In genomic region chr12:50930477-50930876, GRCh38 we compare ENCODE assay signal across 8 cellular contexts. TPM values are rescaled to one million over a fixed set of nuclear protein-coding genes. Genes with fewer than 3 reads are reported as not detected.
"Had no signal": no experiment of that assay in that cellular context is flagged by ENCODE, and none has a peak within 500 bp of the region (broad histone marks: within the 10 kb centered on the region; RNA-seq: fewer than 3 reads in every experiment).

No MANE protein-coding gene starts in this region.

RNA-seq across cellular contexts. Expression of gene HIGD1C, which starts 21.9 kb away (rescaled TPM):
- total RNA-seq: activated CD4-positive, alpha-beta memory T cell treated with anti-CD3 and anti-CD28 coated beads, Interleukin-2, amount 10 ng/mL, durations not matched to agents 7 days and 5 days; activated CD4-positive, alpha-beta T cell treated with anti-CD3 and anti-CD28 coated beads, Interleukin-2, amount 10 ng/mL, durations not matched to agents 7 days and 5 days; aorta; breast epithelium; LHCN-M2; MCF 10A; PC-9; SK-MEL-5 had no signal
- polyA plus RNA-seq: aorta had no signal
